ENCODE assay signal across 8 cellular contexts in the genomic region with DNA sequence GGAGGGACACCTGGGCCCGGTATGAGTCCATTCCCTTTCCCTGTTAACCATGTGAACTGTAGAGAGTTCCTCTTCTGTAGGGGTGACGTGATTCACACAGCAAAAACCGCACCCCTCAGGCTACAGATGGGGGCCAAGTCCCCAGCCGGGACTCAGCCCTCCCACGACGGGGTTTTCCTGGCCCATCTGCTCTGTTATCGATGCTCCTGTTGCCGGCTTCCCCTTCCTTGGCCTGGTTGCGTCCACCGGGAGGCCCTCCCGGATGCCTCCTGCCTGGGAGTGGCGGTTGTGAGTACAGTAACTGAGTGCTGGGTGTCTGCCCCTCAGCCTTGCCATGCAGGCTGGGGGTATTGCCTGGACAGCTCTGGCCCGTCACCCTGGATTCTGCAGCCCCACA. TPM values are rescaled to one million over a fixed set of nuclear protein-coding genes. Genes with fewer than 3 reads are reported as not detected.
DNase-seq lines count a peak whose midpoint lies in the region; ATAC-seq and TF ChIP-seq lines count a peak whose summit lies in the region.

No MANE protein-coding gene starts in this region.

- no peak overlapping the region for H2BK120ac ChIP-seq in trophoblast cell (ENCODE audit: insufficient read depth, low read length, poor library complexity)

- 0 out of 2 replicates have a peak, but pooled peaks cover 3% of the 10 kb centered on the region for H3K27me3 ChIP-seq in BE2C
- H3K27me3 ChIP-seq in esophagus muscularis mucosa, result peaks cover 0 to 14% (median 0%) of the 10 kb centered on the region in 4 donors
- H3K27me3 ChIP-seq in trophoblast cell (ENCODE audit: insufficient read depth, low read length), result no peaks in the 10 kb centered on the region

- peaks cover 13% of the 10 kb centered on the region for H3K79me2 ChIP-seq in trophoblast cell (ENCODE audit: control insufficient read depth, insufficient read depth, low read length, poor library complexity)

- TF ChIP-seq CTCF in BE2C (IDR thresholded peaks at IDR 0.05; ENCODE audit: low read depth, low read length), result no peak
- no peak for TF ChIP-seq CTCF in esophagus muscularis mucosa (IDR thresholded peaks at IDR 0.05)

- H2BK12ac ChIP-seq in trophoblast cell (ENCODE audit: low read length), result no peak overlapping the region

- H3K9me3 ChIP-seq in BE2C (no peaks in the 10 kb centered on the region; the same call in 1 of the 2 replicates), esophagus muscularis mucosa (no peaks in the 10 kb centered on the region), trophoblast cell (ENCODE audit: insufficient read depth, low read depth, low read length) (peaks cover 5% of the 10 kb centered on the region)

- H3K4ac ChIP-seq in trophoblast cell (ENCODE audit: low read depth, low read length), result no peak overlapping the region

- peak overlapping the region; percentile 12 for H3K14ac ChIP-seq in trophoblast cell (ENCODE audit: low read length)

- no peak overlapping the region for H3K23ac ChIP-seq in trophoblast cell (ENCODE audit: low read length)

- H2BK5ac ChIP-seq in trophoblast cell (ENCODE audit: low read depth, low read length, poor library complexity), result no peak overlapping the region

- no peak overlapping the region for H2AFZ ChIP-seq in trophoblast cell (ENCODE audit: insufficient read depth, low read length, poor library complexity)

- TF ChIP-seq EP300 in esophagus muscularis mucosa (IDR thresholded peaks at IDR 0.05), result no peak

- H4K8ac ChIP-seq in trophoblast cell (ENCODE audit: low read depth, low read length), result peak overlapping the region; percentile 56

- H3K4me3 ChIP-seq in BE2C (ENCODE audit: low read depth, low read length) (peak overlapping the region; percentile 49), esophagus muscularis mucosa (peak overlapping the region; percentile 54 to 92 (median 58)), trophoblast cell (ENCODE audit: low read depth, low read length) (peak overlapping the region; percentile 56)

- no peak overlapping the region for H2AK5ac ChIP-seq in trophoblast cell (ENCODE audit: low read length)

- no peak overlapping the region for H3K9ac ChIP-seq in trophoblast cell (ENCODE audit: low read length)

- H4K12ac ChIP-seq in trophoblast cell (ENCODE audit: low read depth, low read length), result no peak overlapping the region

- peaks cover 20% of the 10 kb centered on the region for H3K4me1 ChIP-seq in BE2C
- peaks cover 24 to 47% (median 42%) of the 10 kb centered on the region in 4 donors for H3K4me1 ChIP-seq in esophagus muscularis mucosa
- H3K4me1 ChIP-seq in trophoblast cell (ENCODE audit: control insufficient read depth in 1 of 2, insufficient read depth in 2 of 2, low read length in 2 of 2), result peaks cover 5 to 13% of the 10 kb centered on the region in 2 experiments

- peak overlapping the region; percentile 76 to 85 (median 80) for H3K27ac ChIP-seq in esophagus muscularis mucosa (replicated peaks in 1 of 4)
- H3K27ac ChIP-seq in trophoblast cell (ENCODE audit: low read depth, low read length), result no peak overlapping the region

- DNase-seq in BE2C (no peak), esophagus muscularis mucosa (ENCODE audit: extremely low spot score) (no peak), trophoblast cell (peak; percentile 14 to 51), SW480 (ENCODE audit: low spot score) (no peak), HuH-7.5 (ENCODE audit: low spot score) (no peak)
- peak; percentile 70 to 80 for DNase-seq in activated CD4-positive, alpha-beta T cell treated with anti-CD3 and anti-CD28 coated beads for 4 hours

- peak; percentile 21 for ATAC-seq in GM19372 (IDR thresholded peaks at IDR 0.05; ENCODE audit: low read depth, unreplicated experiment)
- ATAC-seq in HG03442 (IDR thresholded peaks at IDR 0.05; ENCODE audit: unreplicated experiment), result peak; percentile 15

- no peak overlapping the region for H3K18ac ChIP-seq in trophoblast cell (ENCODE audit: low read length)

- H3K4me2 ChIP-seq in trophoblast cell (ENCODE audit: low read length), result peak overlapping the region; percentile 67

- intact Hi-C loops in esophagus muscularis mucosa (cut with DNase I), result loop anchor here (2.0 to 10.0 kb wide), 4 partner anchors 231 to 563 kb away; no protein-coding TSS in a partner anchor

- H3K79me1 ChIP-seq in trophoblast cell (ENCODE audit: low read length), result peaks cover 14% of the 10 kb centered on the region

- no peaks in the 10 kb centered on the region for H3K36me3 ChIP-seq in BE2C
- H3K36me3 ChIP-seq in esophagus muscularis mucosa, result no peaks in the 10 kb centered on the region
- H3K36me3 ChIP-seq in trophoblast cell (ENCODE audit: control insufficient read depth in 1 of 2, insufficient read depth in 2 of 2, low read length in 2 of 2), result no peaks in the 10 kb centered on the region

- WGBS in esophagus muscularis mucosa, result 13% methylated on average over 3 of the region's 13 CpGs
- no CpG with 5 or more reads among the region's 13 CpGs for WGBS in trophoblast cell (ENCODE audit: extremely low coverage, insufficient coverage, insufficient read length)

- TF ChIP-seq POLR2A in esophagus muscularis mucosa (IDR thresholded peaks at IDR 0.05; ENCODE audit: low read depth), result no peak

- no peak overlapping the region for H4K91ac ChIP-seq in trophoblast cell (ENCODE audit: low read depth, low read length)

RNA-seq across cellular contexts. Expression of gene PLXNA1, which starts 0.8 kb away (rescaled TPM):
- 261 TPM for polyA plus RNA-seq in BE2C (2012; ENCODE audit: insufficient read depth, insufficient read length, low read depth)
- 10 to 100 TPM; 33.6 to 82.4 (median 47.0) TPM for total RNA-seq in esophagus muscularis mucosa
- 32.2 and 33.7 TPM in 2 replicates for polyA plus RNA-seq in trophoblast cell (2013)

Comparison
In these comparisons a context has a peak if more than half of its experiments do, and no peak if none do; other contexts are left out.
1. DNase-seq: peak in activated CD4-positive, alpha-beta T cell treated with anti-CD3 and anti-CD28 coated beads for 4 hours (2 of 2) and trophoblast cell (2 of 2); none in BE2C (single experiment), esophagus muscularis mucosa (single experiment), SW480 (single experiment) and HuH-7.5 (single experiment).
2. Peak in every context shown above with its lines, with median percentiles within 50 percentile points of each other: H3K4me3 ChIP-seq.